Comparison of ENCODE assay signal across 35 cellular contexts in the genomic region with DNA sequence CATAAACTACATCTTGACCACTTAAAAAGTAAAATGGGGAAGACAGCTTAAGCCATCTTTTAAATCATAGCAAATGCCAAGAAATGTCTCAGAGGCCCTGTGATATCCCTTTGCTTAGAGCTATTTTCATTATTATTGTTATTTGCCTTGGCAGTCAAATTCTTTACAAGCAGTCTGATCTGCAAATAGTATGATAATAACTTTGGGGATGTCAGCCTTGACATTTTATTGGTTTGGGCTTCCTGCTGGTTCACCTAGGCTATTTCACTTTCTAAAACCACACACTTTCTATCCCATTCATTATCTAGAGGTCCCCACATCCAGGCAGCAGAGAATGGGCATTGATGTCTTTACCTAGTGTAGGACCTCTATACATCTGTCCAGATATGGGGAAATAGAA.
A peak's percentile ranks its signal among the peaks of the same experiment; 100 is the strongest.
DNase-seq lines count a peak whose midpoint lies in the region; ATAC-seq and TF ChIP-seq lines count a peak whose summit lies in the region.
"Had no signal": no experiment of that assay in that cellular context is flagged by ENCODE, and none has a peak within 500 bp of the region (broad histone marks: within the 10 kb centered on the region; RNA-seq: fewer than 3 reads in every experiment).

No MANE protein-coding gene starts in this region.

- H3K9ac ChIP-seq in PC-3 (ENCODE audit: low read length) = no peak overlapping the region
- H3K9ac ChIP-seq: BLaER1; BLaER1 treated with 17β-estradiol and CSF1 and Interleukin-3, amounts not matched to agents 10 nM and 100 nM had no signal

- DNase-seq in LNCaP clone FGC (ENCODE audit: low read depth) (peak; percentile 52), PC-3 (no peak), body of pancreas (no peak), activated gamma-delta T cell treated with Interleukin-2 at 50 U/mL for 16 hours (no peak), Right ventricle myocardium inferior (ENCODE audit: missing footprints) (no peak)
- DNase-seq: 8988T; ACHN; AML-193; BE2C; C1 segment of cervical spinal cord; Caco-2; Calu3; CD4-positive, alpha-beta memory T cell; CD4-positive, alpha-beta T cell; CD4-positive, CD25-positive, alpha-beta regulatory T cell; CD8-positive, alpha-beta memory T cell; CD8-positive, alpha-beta T cell; COR-L47; DMS 273 treated with DMSO at 0.1 percent for 48 hours; DMS153; DMS53; DMS79; DMS79 treated with DMSO at 0.1 percent for 48 hours; DND-41; EL had no signal

- no peaks in the 10 kb centered on the region for H3K36me3 ChIP-seq in PC-3 (ENCODE audit: low read depth, low read length)
- H3K36me3 ChIP-seq in body of pancreas (replicated peaks in 1 of 2; ENCODE audit: insufficient read depth in 1 of 2, low read depth in 2 of 2) = no peaks in the 10 kb centered on the region
- H3K36me3 ChIP-seq: BE2C; BLaER1; BLaER1 treated with 17β-estradiol and CSF1 and Interleukin-3, amounts not matched to agents 10 nM and 100 nM had no signal

- peak overlapping the region in 2 of 3 donors; percentile 32 to 63 for H3K27ac Mint-ChIP-seq in IgD-negative memory B cell
- H3K27ac Mint-ChIP-seq: B cell; CD14-positive monocyte; CD4-positive, alpha-beta memory T cell; CD4-positive, alpha-beta T cell; CD4-positive, CD25-positive, alpha-beta regulatory T cell; CD8-positive, alpha-beta memory T cell; CD8-positive, alpha-beta T cell had no signal

- H3K4me1 Mint-ChIP-seq in IgD-negative memory B cell = no peaks in the 10 kb centered on the region
- H3K4me1 Mint-ChIP-seq: B cell; CD4-positive, alpha-beta memory T cell; CD4-positive, CD25-positive, alpha-beta regulatory T cell; CD8-positive, alpha-beta memory T cell had no signal

- TF ChIP-seq CTCF in LNCaP clone FGC (IDR thresholded peaks at IDR 0.05; ENCODE audit: control insufficient read depth, extremely low read depth, insufficient read depth) = no peak
- no peak for TF ChIP-seq CTCF in PC-3 (conservative IDR thresholded peaks at IDR 0.05; ENCODE audit: low read depth, low read length)
- TF ChIP-seq CTCF in VCaP (conservative IDR thresholded peaks at IDR 0.05) = no peak
- TF ChIP-seq CTCF in body of pancreas (IDR thresholded peaks at IDR 0.05) = no peak

- ATAC-seq in PC-3 (peak; percentile 67), body of pancreas (no peak), HG03432 (IDR thresholded peaks at IDR 0.05; ENCODE audit: unreplicated experiment) (no peak), Right ventricle myocardium inferior (no peak)
- ATAC-seq: A549; CD8-positive, alpha-beta T cell had no signal

- H3K27me3 ChIP-seq in PC-3 (ENCODE audit: low read length) (no peaks in the 10 kb centered on the region), body of pancreas (no peaks in the 10 kb centered on the region)
- H3K27me3 ChIP-seq: BE2C; BLaER1; BLaER1 treated with 17β-estradiol and CSF1 and Interleukin-3, amounts not matched to agents 10 nM and 100 nM had no signal

- intact Hi-C loops in PC-3 (cut with micrococcal nuclease) = no loop called here
- intact Hi-C loops in body of pancreas (cut with DNase I) = no loop called here
- intact Hi-C loops in Right ventricle myocardium inferior (cut with DNase I) = no loop called here

- H3K36me3 Mint-ChIP-seq in IgD-negative memory B cell = peaks cover 3% of the 10 kb centered on the region
- H3K36me3 Mint-ChIP-seq: CD14-positive monocyte; CD4-positive, alpha-beta memory T cell; CD4-positive, CD25-positive, alpha-beta regulatory T cell; CD8-positive, alpha-beta memory T cell; CD8-positive, alpha-beta T cell had no signal

- no peak overlapping the region for H3K27ac ChIP-seq in PC-3 (ENCODE audit: low read length)
- peak overlapping the region; percentile 82 for H3K27ac ChIP-seq in VCaP
- no peak overlapping the region for H3K27ac ChIP-seq in body of pancreas
- H3K27ac ChIP-seq: 22Rv1; BLaER1; BLaER1 treated with 17β-estradiol and CSF1 and Interleukin-3, amounts not matched to agents 10 nM and 100 nM; C4-2B had no signal

- H2AFZ ChIP-seq in PC-3 (ENCODE audit: low read length) = no peak overlapping the region

- H3K9me3 ChIP-seq in PC-3 (ENCODE audit: low read length) (no peaks in the 10 kb centered on the region), body of pancreas (no peaks in the 10 kb centered on the region)
- H3K9me3 ChIP-seq: A549; BE2C; BLaER1; BLaER1 treated with 17β-estradiol and CSF1 and Interleukin-3, amounts not matched to agents 10 nM and 100 nM; Caco-2 had no signal

- peaks cover 0 to 6% (median 2%) of the 10 kb centered on the region in 3 donors for H3K9me3 Mint-ChIP-seq in IgD-negative memory B cell

- H3K27me3 Mint-ChIP-seq in IgD-negative memory B cell = no peaks in the 10 kb centered on the region
- H3K27me3 Mint-ChIP-seq: B cell; CD4-positive, alpha-beta T cell had no signal

- H3K4me2 ChIP-seq in PC-3 (ENCODE audit: low read length) = no peak overlapping the region
- H3K4me2 ChIP-seq: A549; BLaER1; BLaER1 treated with 17β-estradiol and CSF1 and Interleukin-3, amounts not matched to agents 10 nM and 100 nM had no signal

- no peaks in the 10 kb centered on the region for H3K79me2 ChIP-seq in PC-3 (ENCODE audit: low read length)

- H4K20me1 ChIP-seq in PC-3 (ENCODE audit: low read length) = no peaks in the 10 kb centered on the region
- H4K20me1 ChIP-seq: BLaER1; BLaER1 treated with 17β-estradiol and CSF1 and Interleukin-3, amounts not matched to agents 10 nM and 100 nM had no signal

- no peak overlapping the region for H3K4me3 Mint-ChIP-seq in IgD-negative memory B cell
- H3K4me3 Mint-ChIP-seq: B cell; CD14-positive monocyte; CD4-positive, alpha-beta memory T cell; CD4-positive, alpha-beta T cell; CD4-positive, CD25-positive, alpha-beta regulatory T cell; CD8-positive, alpha-beta memory T cell; CD8-positive, alpha-beta T cell had no signal

- POLR2A ChIA-PET in PC-3 (lab: Charles Lee; ENCODE audit: unreplicated experiment) = no interaction called here

- H3K4me1 ChIP-seq in PC-3 (ENCODE audit: insufficient read depth, low read length) = no peaks in the 10 kb centered on the region
- H3K4me1 ChIP-seq in body of pancreas = no peaks in the 10 kb centered on the region
- H3K4me1 ChIP-seq: BE2C, BLaER1, Caco-2 had no signal

- no peak for TF ChIP-seq POLR2A in body of pancreas (IDR thresholded peaks at IDR 0.05)

- no peaks in the 10 kb centered on the region for H3K9me2 ChIP-seq in PC-3 (replicated peaks; ENCODE audit: low read length)

- CTCF ChIA-PET in PC-3 (lab: Charles Lee) = no interaction called here

- no peaks in the 10 kb centered on the region for H3F3A ChIP-seq in PC-3 (ENCODE audit: low read length, unreplicated experiment)

- H3K4me3 ChIP-seq in LNCaP clone FGC (ENCODE audit: low read depth, low read length) (no peak overlapping the region), PC-3 (ENCODE audit: low read length) (no peak overlapping the region), body of pancreas (no peak overlapping the region)
- H3K4me3 ChIP-seq: A549; BLaER1; BLaER1 treated with 17β-estradiol and CSF1 and Interleukin-3, amounts not matched to agents 10 nM and 100 nM had no signal

- BruUV-seq in PC-3 (replicated peaks; lab: Mats Ljungman, UMichigan) = no TSS peak
